ENCODE assay signal across 8 cellular contexts in the genomic region with DNA sequence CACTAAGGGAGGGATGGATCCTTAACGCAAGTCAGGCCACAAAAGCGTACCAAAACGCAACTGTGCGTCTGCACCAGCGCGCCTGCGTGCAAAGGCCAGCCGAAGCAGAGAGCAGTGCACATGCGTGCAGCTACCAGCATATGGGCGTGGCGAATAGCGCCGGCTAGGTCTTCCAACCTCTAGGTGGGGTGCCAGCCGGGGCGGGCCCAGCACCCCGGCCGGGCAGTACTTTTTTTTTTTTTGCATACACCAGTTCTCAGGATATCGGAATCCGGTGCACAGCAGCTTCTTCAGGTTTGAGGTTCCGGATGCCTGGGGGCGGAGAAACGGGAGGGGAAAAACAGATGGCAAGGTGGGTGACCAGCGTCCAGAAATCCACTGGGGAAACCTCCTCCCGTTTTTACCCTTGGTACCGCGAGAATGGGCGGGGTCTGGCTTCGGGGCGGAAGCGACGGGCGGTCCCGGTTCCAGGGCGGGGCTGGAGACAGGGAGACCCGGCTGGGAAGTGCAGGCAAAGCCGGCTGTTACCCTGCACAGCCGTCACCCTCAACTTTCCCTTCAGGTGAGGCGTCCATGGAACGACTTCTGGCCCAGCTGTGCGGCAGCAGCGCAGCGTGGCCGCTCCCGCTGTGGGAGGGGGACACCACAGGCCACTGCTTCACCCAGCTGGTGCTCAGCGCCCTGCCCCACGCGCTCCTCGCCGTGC. TPM values are rescaled to one million over a fixed set of nuclear protein-coding genes. Genes with fewer than 3 reads are reported as not detected.
DNase-seq lines count a peak whose midpoint lies in the region; ATAC-seq and TF ChIP-seq lines count a peak whose summit lies in the region.

A gene with protein sequence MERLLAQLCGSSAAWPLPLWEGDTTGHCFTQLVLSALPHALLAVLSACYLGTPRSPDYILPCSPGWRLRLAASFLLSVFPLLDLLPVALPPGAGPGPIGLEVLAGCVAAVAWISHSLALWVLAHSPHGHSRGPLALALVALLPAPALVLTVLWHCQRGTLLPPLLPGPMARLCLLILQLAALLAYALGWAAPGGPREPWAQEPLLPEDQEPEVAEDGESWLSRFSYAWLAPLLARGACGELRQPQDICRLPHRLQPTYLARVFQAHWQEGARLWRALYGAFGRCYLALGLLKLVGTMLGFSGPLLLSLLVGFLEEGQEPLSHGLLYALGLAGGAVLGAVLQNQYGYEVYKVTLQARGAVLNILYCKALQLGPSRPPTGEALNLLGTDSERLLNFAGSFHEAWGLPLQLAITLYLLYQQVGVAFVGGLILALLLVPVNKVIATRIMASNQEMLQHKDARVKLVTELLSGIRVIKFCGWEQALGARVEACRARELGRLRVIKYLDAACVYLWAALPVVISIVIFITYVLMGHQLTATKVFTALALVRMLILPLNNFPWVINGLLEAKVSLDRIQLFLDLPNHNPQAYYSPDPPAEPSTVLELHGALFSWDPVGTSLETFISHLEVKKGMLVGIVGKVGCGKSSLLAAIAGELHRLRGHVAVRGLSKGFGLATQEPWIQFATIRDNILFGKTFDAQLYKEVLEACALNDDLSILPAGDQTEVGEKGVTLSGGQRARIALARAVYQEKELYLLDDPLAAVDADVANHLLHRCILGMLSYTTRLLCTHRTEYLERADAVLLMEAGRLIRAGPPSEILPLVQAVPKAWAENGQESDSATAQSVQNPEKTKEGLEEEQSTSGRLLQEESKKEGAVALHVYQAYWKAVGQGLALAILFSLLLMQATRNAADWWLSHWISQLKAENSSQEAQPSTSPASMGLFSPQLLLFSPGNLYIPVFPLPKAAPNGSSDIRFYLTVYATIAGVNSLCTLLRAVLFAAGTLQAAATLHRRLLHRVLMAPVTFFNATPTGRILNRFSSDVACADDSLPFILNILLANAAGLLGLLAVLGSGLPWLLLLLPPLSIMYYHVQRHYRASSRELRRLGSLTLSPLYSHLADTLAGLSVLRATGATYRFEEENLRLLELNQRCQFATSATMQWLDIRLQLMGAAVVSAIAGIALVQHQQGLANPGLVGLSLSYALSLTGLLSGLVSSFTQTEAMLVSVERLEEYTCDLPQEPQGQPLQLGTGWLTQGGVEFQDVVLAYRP (N-terminal part only) (plus strand): TSS at position 136 of the 706 bp plus-strand sequence. CDS start 438 bp downstream, at position 574.

- H3K27ac Mint-ChIP-seq in Calu3 (ENCODE audit: unreplicated experiment) (peak within 1 kb of the TSS; percentile 41), endodermal cell (peak within 1 kb of the TSS; percentile 98)
- peak within 1 kb of the TSS; percentile 96 for H3K27ac Mint-ChIP-seq in activated CD8-positive, alpha-beta memory T cell treated with anti-CD3 and anti-CD28 coated beads, Interleukin-2, amount 10 ng/mL, durations not matched to agents 7 days and 5 days

- H3K18ac ChIP-seq in mesendoderm (ENCODE audit: low read length): no peak within 1 kb of the TSS

- H2BK15ac ChIP-seq in mesendoderm (replicated peaks; ENCODE audit: low read depth): no peak within 1 kb of the TSS

- peak within 1 kb of the TSS; percentile 45 for H3K23ac ChIP-seq in mesendoderm (ENCODE audit: low read length)

- no peak within 1 kb of the TSS for H2AK5ac ChIP-seq in mesendoderm (ENCODE audit: low read length)

- peaks cover 2% of the 10 kb centered on the region for H3K79me1 ChIP-seq in mesendoderm (ENCODE audit: low read length)

- H3K27me3 ChIP-seq in NT2/D1 (ENCODE audit: insufficient read depth, insufficient read length) (no peaks in the 10 kb centered on the region), endodermal cell (ENCODE audit: control insufficient read depth, insufficient read depth, low read length, poor library complexity, severe bottlenecking) (no peaks in the 10 kb centered on the region), mesendoderm (ENCODE audit: insufficient read depth, low read length, poor library complexity) (no peaks in the 10 kb centered on the region)

- H4K5ac ChIP-seq in mesendoderm (ENCODE audit: low read length): peak within 1 kb of the TSS; percentile 87

- H2BK5ac ChIP-seq in mesendoderm (ENCODE audit: low read length): peak within 1 kb of the TSS; percentile 92

- 1% methylated on average over 26 to 49 of the region's 49 CpGs for WGBS in endodermal cell (ENCODE audit: insufficient coverage in 1 of 2, insufficient read length in 1 of 2), 2 experiments
- no CpG with 5 or more reads among the region's 49 CpGs for WGBS in mesendoderm (ENCODE audit: extremely low coverage, insufficient coverage, low lambda C conversion rate)

- H3K79me2 ChIP-seq in mesendoderm (ENCODE audit: control insufficient read depth, insufficient read depth, low read length): no peaks in the 10 kb centered on the region

- no peak within 1 kb of the TSS for H3K4ac ChIP-seq in mesendoderm (ENCODE audit: low read depth, low read length)

- H3K4me3 ChIP-seq in NT2/D1 (ENCODE audit: insufficient read length, low read depth) (peak within 1 kb of the TSS; percentile 97), endodermal cell (ENCODE audit: low read length) (peak within 1 kb of the TSS; percentile 85), mesendoderm (ENCODE audit: low read length) (peak within 1 kb of the TSS; percentile 98)

- peak within 1 kb of the TSS; percentile 100 for H3K56ac ChIP-seq in mesendoderm (ENCODE audit: low read length)

- no peaks in the 10 kb centered on the region for H3K27me3 Mint-ChIP-seq in Calu3 (ENCODE audit: unreplicated experiment)
- no peaks in the 10 kb centered on the region for H3K27me3 Mint-ChIP-seq in activated CD8-positive, alpha-beta memory T cell treated with anti-CD3 and anti-CD28 coated beads, Interleukin-2, amount 10 ng/mL, durations not matched to agents 7 days and 5 days
- H3K27me3 Mint-ChIP-seq in endodermal cell (ENCODE audit: insufficient read depth): peaks cover under 1% of the 10 kb centered on the region

- H3K36me3 Mint-ChIP-seq in Calu3 (ENCODE audit: insufficient read depth, unreplicated experiment) (peaks cover 21% of the 10 kb centered on the region), endodermal cell (ENCODE audit: low read depth) (peaks cover 10% of the 10 kb centered on the region)
- H3K36me3 Mint-ChIP-seq in activated CD8-positive, alpha-beta memory T cell treated with anti-CD3 and anti-CD28 coated beads, Interleukin-2, amount 10 ng/mL, durations not matched to agents 7 days and 5 days: peaks cover 2% of the 10 kb centered on the region

- H3K36me3 ChIP-seq in NT2/D1 (ENCODE audit: insufficient read depth, insufficient read length, low read length): peaks cover 18% of the 10 kb centered on the region
- H3K36me3 ChIP-seq in endodermal cell (ENCODE audit: control insufficient read depth, insufficient read depth, low read length): no peaks in the 10 kb centered on the region
- no peaks in the 10 kb centered on the region for H3K36me3 ChIP-seq in mesendoderm (ENCODE audit: control insufficient read depth, insufficient read depth, low read length)

- H2BK120ac ChIP-seq in mesendoderm (ENCODE audit: low read depth, low read length): no peak within 1 kb of the TSS

- H3K9me3 Mint-ChIP-seq in Calu3 (ENCODE audit: low read depth, unreplicated experiment) (no peaks in the 10 kb centered on the region), endodermal cell (peaks cover 27% of the 10 kb centered on the region)
- no peaks in the 10 kb centered on the region for H3K9me3 Mint-ChIP-seq in activated CD8-positive, alpha-beta memory T cell treated with anti-CD3 and anti-CD28 coated beads, Interleukin-2, amount 10 ng/mL, durations not matched to agents 7 days and 5 days (ENCODE audit: low read depth)

- BruUV-seq in Calu3 (replicated peaks; lab: Mats Ljungman, UMichigan): no TSS peak

- H3K4me1 Mint-ChIP-seq in Calu3 (ENCODE audit: low read depth, unreplicated experiment): peaks cover 24% of the 10 kb centered on the region
- H3K4me1 Mint-ChIP-seq in activated CD8-positive, alpha-beta memory T cell treated with anti-CD3 and anti-CD28 coated beads, Interleukin-2, amount 10 ng/mL, durations not matched to agents 7 days and 5 days: peaks cover 22% of the 10 kb centered on the region
- peaks cover 10% of the 10 kb centered on the region for H3K4me1 Mint-ChIP-seq in endodermal cell

- CTCF ChIA-PET in Calu3 (lab: Charles Lee): interaction anchor here (0.5 to 1.5 kb wide), 19 partner anchors 8 to 982 kb away, joined by 3 to 7 read pairs (median 4); a partner anchor contains a TSS
- CTCF ChIA-PET in activated CD8-positive, alpha-beta memory T cell treated with anti-CD3 and anti-CD28 coated beads, Interleukin-2, amount 10 ng/mL, durations not matched to agents 7 days and 5 days (lab: Charles Lee): interaction anchor here (0.8 to 2.0 kb wide), 9 partner anchors 16 to 173 kb away, joined by 3 to 8 read pairs (median 4); a partner anchor contains a TSS

- H3K27ac ChIP-seq in endodermal cell (ENCODE audit: low read depth, low read length): peak within 1 kb of the TSS; percentile 80
- peak within 1 kb of the TSS; percentile 77 for H3K27ac ChIP-seq in mesendoderm (ENCODE audit: low read depth, low read length)

- DNase-seq in Calu3 (peak; percentile 99), HUDEP-2 (lab: John Stamatoyannopoulos, UW; ENCODE audit: unreplicated experiment in 76 of 76) (peak in 75 of 76 experiments; percentile 74 to 100 (median 96)), NT2/D1 (ENCODE audit: low read depth, low spot score) (peak; percentile 84), endodermal cell (peak; percentile 98), mesendoderm (peak; percentile 97)
- DNase-seq in activated CD8-positive, alpha-beta memory T cell treated with anti-CD3 and anti-CD28 coated beads, Interleukin-2, amount 10 ng/mL, durations not matched to agents 7 days and 5 days: peak; percentile 98
- peak; percentile 88 for DNase-seq in stimulated activated CD8-positive, alpha-beta memory T cell treated with anti-CD3 and anti-CD28 coated beads, Interleukin-15, amount 100 ng/mL, for 1 hour (ENCODE audit: low read depth)

- peak; percentile 46 for TF ChIP-seq CTCF in Calu3 (IDR thresholded peaks at IDR 0.05; ENCODE audit: unreplicated experiment)
- TF ChIP-seq CTCF in endodermal cell (conservative IDR thresholded peaks at IDR 0.05): peak; percentile 71

- H3K9me3 ChIP-seq in NT2/D1 (ENCODE audit: insufficient read depth, low read length) (peaks cover 10% of the 10 kb centered on the region; the same call in 1 of the 2 replicates), endodermal cell (ENCODE audit: control insufficient read depth, low read length) (peaks cover 12% of the 10 kb centered on the region)

- no peak within 1 kb of the TSS for H4K8ac ChIP-seq in mesendoderm (ENCODE audit: low read depth, low read length)

- peak within 1 kb of the TSS; percentile 93 for H3K4me2 ChIP-seq in mesendoderm (ENCODE audit: low read length)

- H3K4me3 Mint-ChIP-seq in Calu3 (ENCODE audit: low read depth, unreplicated experiment): peak within 1 kb of the TSS; percentile 91
- H3K4me3 Mint-ChIP-seq in activated CD8-positive, alpha-beta memory T cell treated with anti-CD3 and anti-CD28 coated beads, Interleukin-2, amount 10 ng/mL, durations not matched to agents 7 days and 5 days: peak within 1 kb of the TSS; percentile 96
- H3K4me3 Mint-ChIP-seq in endodermal cell: peak within 1 kb of the TSS; percentile 87

- intact Hi-C loops in Calu3 (cut with micrococcal nuclease; ENCODE audit: unreplicated experiment): no loop called here

- peak within 1 kb of the TSS; percentile 93 for H3K9ac ChIP-seq in NT2/D1 (ENCODE audit: insufficient read length, low read depth)
- peak within 1 kb of the TSS; percentile 77 for H3K9ac ChIP-seq in endodermal cell (ENCODE audit: extremely low read depth, low read length, poor library complexity, severe bottlenecking)
- H3K9ac ChIP-seq in mesendoderm (ENCODE audit: low read length): peak within 1 kb of the TSS; percentile 100

- peak; percentile 87 for ATAC-seq in GM21381 (IDR thresholded peaks at IDR 0.05; ENCODE audit: unreplicated experiment)
- peak; percentile 98 for ATAC-seq in activated CD8-positive, alpha-beta memory T cell treated with anti-CD3 and anti-CD28 coated beads, Interleukin-2, amount 10 ng/mL, durations not matched to agents 7 days and 5 days

- no peaks in the 10 kb centered on the region for H3K4me1 ChIP-seq in NT2/D1 (ENCODE audit: insufficient read depth, insufficient read length)
- H3K4me1 ChIP-seq in endodermal cell (ENCODE audit: control insufficient read depth, insufficient read depth, low read length): no peaks in the 10 kb centered on the region
- peaks cover 5% of the 10 kb centered on the region for H3K4me1 ChIP-seq in mesendoderm (ENCODE audit: control insufficient read depth, low read depth, low read length)

RNA-seq across cellular contexts. Expression of the gene that starts here (rescaled TPM):
- total RNA-seq in Calu3 (2022) (53.0 and 60.4 TPM in 2 replicates), endodermal cell (10 to 100 TPM; 34.1 to 44.8 TPM)
- total RNA-seq in activated CD8-positive, alpha-beta memory T cell treated with anti-CD3 and anti-CD28 coated beads, Interleukin-2, amount 10 ng/mL, durations not matched to agents 7 days and 5 days: 10 to 100 TPM; 52.0 to 59.6 TPM
- polyA plus RNA-seq in endodermal cell (2013, experiment 1 of 2): 26.7 TPM
- 25.0 TPM for polyA plus RNA-seq in endodermal cell (2013, experiment 2 of 2)
- polyA plus RNA-seq in mesendoderm (2013, experiment 1 of 2): 10.6 TPM
- polyA plus RNA-seq in mesendoderm (2013, experiment 2 of 2): 10.0 TPM

Comparison
In these comparisons a context has a peak if more than half of its experiments do, and no peak if none do; other contexts are left out.
1. Peak in every context shown above with its lines: DNase-seq, ATAC-seq, H3K4me3 ChIP-seq and H3K27ac ChIP-seq.
2. H3K27ac Mint-ChIP-seq: peak in every context shown above with its lines; median percentile 98 in endodermal cell; 96 in activated CD8-positive, alpha-beta memory T cell treated with anti-CD3 and anti-CD28 coated beads, Interleukin-2, amount 10 ng/mL, durations not matched to agents 7 days and 5 days; 41 in Calu3.